ENCODE assay signal across 10 cellular contexts in genomic region chr2:189222440-189222839, GRCh38. TPM values are rescaled to one million over a fixed set of nuclear protein-coding genes. Genes with fewer than 3 reads are reported as not detected.
DNase-seq lines count a peak whose midpoint lies in the region; ATAC-seq, FAIRE-seq and TF ChIP-seq lines count a peak whose summit lies in the region.
"Had no signal": no experiment of that assay in that cellular context is flagged by ENCODE, and none has a peak within 500 bp of the region (broad histone marks: within the 10 kb centered on the region; RNA-seq: fewer than 3 reads in every experiment).

No MANE protein-coding gene starts in this region.

- no TSS peak for BruUV-seq in PC-9 (replicated peaks; lab: Mats Ljungman, UMichigan)

- H3K27me3 ChIP-seq in GM23248 (replicated peaks; ENCODE audit: insufficient read depth) (no peaks in the 10 kb centered on the region), PC-9 (ENCODE audit: insufficient read depth, low read depth) (no peaks in the 10 kb centered on the region), pancreas (no peaks in the 10 kb centered on the region)

- H3F3A ChIP-seq in GM23248 (ENCODE audit: insufficient read depth) = peaks cover 3% of the 10 kb centered on the region; the same call in 1 of the 2 replicates
- no peaks in the 10 kb centered on the region for H3F3A ChIP-seq in PC-9 (ENCODE audit: insufficient read depth, low read depth)

- H3K4me1 ChIP-seq in GM23248 (ENCODE audit: insufficient read depth) (peaks cover 18% of the 10 kb centered on the region), PC-9 (replicated peaks; ENCODE audit: insufficient read depth) (peaks cover 19% of the 10 kb centered on the region), pancreas (no peaks in the 10 kb centered on the region)

- H4K20me1 ChIP-seq in GM23248 (ENCODE audit: insufficient read depth) (no peaks in the 10 kb centered on the region), PC-9 (ENCODE audit: insufficient read depth) (no peaks in the 10 kb centered on the region)

- H2AFZ ChIP-seq in GM23248 (peak overlapping the region; percentile 75), PC-9 (0 out of 2 replicates have a peak overlapping the region, but pooled peaks have one; percentile 58)

- in situ Hi-C loops in GM23248 (cut with MboI) = no loop called here

- peak overlapping the region; percentile 60 for H3K4me2 ChIP-seq in GM23248 (ENCODE audit: unreplicated experiment)
- peak overlapping the region; percentile 49 for H3K4me2 ChIP-seq in PC-9

- peak overlapping the region; percentile 60 for H3K27ac ChIP-seq in GM23248
- peak overlapping the region; percentile 49 for H3K27ac ChIP-seq in PC-9
- no peak overlapping the region for H3K27ac ChIP-seq in pancreas

- WGBS in GM23248 (ENCODE audit: low coverage in 1 of 2, low lambda C conversion rate in 2 of 2, missing lambda C conversion rate in 2 of 2), 2 experiments = 56% methylated on average over 3 of the region's 3 CpGs
- WGBS in pancreas, 2 donors = 28 to 31% methylated on average over 3 of the region's 3 CpGs

- no peaks in the 10 kb centered on the region for H3K36me3 Mint-ChIP-seq in activated T-helper 2 cell treated with anti-CD3 and anti-CD28 coated beads, Interferon-gamma antibody, Interleukin-2, Interleukin-4, amounts not matched to agents 10 μg/mL and 5 μg/mL and 100 μg/mL, durations not matched to agents 14 hours and 24 hours and 36 hours (ENCODE audit: low read depth)
- H3K36me3 Mint-ChIP-seq in activated CD8-positive, alpha-beta memory T cell treated with anti-CD3 and anti-CD28 coated beads, Interleukin-2, amount 10 ng/mL, durations not matched to agents 7 days and 5 days = no peaks in the 10 kb centered on the region

- no peak overlapping the region for H3K4me3 ChIP-seq in GM23248
- H3K4me3 ChIP-seq in PC-9 = no peak overlapping the region
- H3K4me3 ChIP-seq in pancreas = no peak overlapping the region

- DNase-seq in GM23248 (peak; percentile 41), PC-9 (peak; percentile 47 to 51), fibroblast of gingiva (ENCODE audit: low read depth) (peak; percentile 29), pancreas (peak; percentile 29 to 58 (median 43)), NCI-H2107 (lab: John Stamatoyannopoulos, UW) (no peak), DMS153 (lab: John Stamatoyannopoulos, UW) (no peak)
- DNase-seq in activated T-helper 2 cell treated with anti-CD3 and anti-CD28 coated beads, Interferon-gamma antibody, Interleukin-2, Interleukin-4, amounts not matched to agents 10 μg/mL and 5 μg/mL and 100 μg/mL, durations not matched to agents 14 hours and 24 hours and 36 hours (ENCODE audit: low spot score) = no peak
- no peak for DNase-seq in activated CD8-positive, alpha-beta memory T cell treated with anti-CD3 and anti-CD28 coated beads, Interleukin-2, amount 10 ng/mL, durations not matched to agents 7 days and 5 days
- DNase-seq: naive thymus-derived CD8-positive, alpha-beta T cell had no signal

- peak overlapping the region; percentile 52 for H3K9ac ChIP-seq in GM23248

- H3K27ac Mint-ChIP-seq in activated T-helper 2 cell treated with anti-CD3 and anti-CD28 coated beads, Interferon-gamma antibody, Interleukin-2, Interleukin-4, amounts not matched to agents 10 μg/mL and 5 μg/mL and 100 μg/mL, durations not matched to agents 14 hours and 24 hours and 36 hours = no peak overlapping the region
- no peak overlapping the region for H3K27ac Mint-ChIP-seq in activated CD8-positive, alpha-beta memory T cell treated with anti-CD3 and anti-CD28 coated beads, Interleukin-2, amount 10 ng/mL, durations not matched to agents 7 days and 5 days

- CTCF ChIA-PET in PC-9 (lab: Charles Lee) = no interaction called here
- CTCF ChIA-PET in activated CD8-positive, alpha-beta memory T cell treated with anti-CD3 and anti-CD28 coated beads, Interleukin-2, amount 10 ng/mL, durations not matched to agents 7 days and 5 days (lab: Charles Lee) = no interaction called here

- intact Hi-C loops in PC-9 (cut with micrococcal nuclease; ENCODE audit: unreplicated experiment) (no loop called here), pancreas (cut with DNase I) (no loop called here)
- intact Hi-C loops in activated T-helper 2 cell treated with anti-CD3 and anti-CD28 coated beads, Interferon-gamma antibody, Interleukin-2, Interleukin-4, amounts not matched to agents 10 μg/mL and 5 μg/mL and 100 μg/mL, durations not matched to agents 14 hours and 24 hours and 36 hours (cut with micrococcal nuclease) = no loop called here

- H3K79me2 ChIP-seq in GM23248 (ENCODE audit: insufficient read depth) = no peaks in the 10 kb centered on the region
- no peaks in the 10 kb centered on the region for H3K79me2 ChIP-seq in PC-9 (ENCODE audit: low read depth)

- H3K9me3 ChIP-seq in GM23248 (ENCODE audit: low read depth) (no peaks in the 10 kb centered on the region), PC-9 (ENCODE audit: insufficient read depth, low read depth) (no peaks in the 10 kb centered on the region), pancreas (no peaks in the 10 kb centered on the region)

- H3K27me3 Mint-ChIP-seq in activated T-helper 2 cell treated with anti-CD3 and anti-CD28 coated beads, Interferon-gamma antibody, Interleukin-2, Interleukin-4, amounts not matched to agents 10 μg/mL and 5 μg/mL and 100 μg/mL, durations not matched to agents 14 hours and 24 hours and 36 hours (ENCODE audit: low read depth) = no peaks in the 10 kb centered on the region
- H3K27me3 Mint-ChIP-seq in activated CD8-positive, alpha-beta memory T cell treated with anti-CD3 and anti-CD28 coated beads, Interleukin-2, amount 10 ng/mL, durations not matched to agents 7 days and 5 days = no peaks in the 10 kb centered on the region
- H3K27me3 Mint-ChIP-seq: naive thymus-derived CD8-positive, alpha-beta T cell had no signal

- TF ChIP-seq CTCF in PC-9 (conservative IDR thresholded peaks at IDR 0.05) (no peak), pancreas (IDR thresholded peaks at IDR 0.05) (no peak)

- POLR2A ChIA-PET in PC-9 (lab: Charles Lee; ENCODE audit: unreplicated experiment) = no interaction called here

- ATAC-seq in pancreas = peak; percentile 63 to 85 (median 80)
- ATAC-seq in activated CD8-positive, alpha-beta memory T cell treated with anti-CD3 and anti-CD28 coated beads, Interleukin-2, amount 10 ng/mL, durations not matched to agents 7 days and 5 days = no peak
- ATAC-seq: naive thymus-derived CD8-positive, alpha-beta T cell had no signal

- no peaks in the 10 kb centered on the region for H3K4me1 Mint-ChIP-seq in activated T-helper 2 cell treated with anti-CD3 and anti-CD28 coated beads, Interferon-gamma antibody, Interleukin-2, Interleukin-4, amounts not matched to agents 10 μg/mL and 5 μg/mL and 100 μg/mL, durations not matched to agents 14 hours and 24 hours and 36 hours (ENCODE audit: low read depth)
- H3K4me1 Mint-ChIP-seq in activated CD8-positive, alpha-beta memory T cell treated with anti-CD3 and anti-CD28 coated beads, Interleukin-2, amount 10 ng/mL, durations not matched to agents 7 days and 5 days = no peaks in the 10 kb centered on the region

- no peaks in the 10 kb centered on the region for H3K36me3 ChIP-seq in GM23248 (ENCODE audit: low read depth)
- H3K36me3 ChIP-seq in PC-9 (ENCODE audit: low read depth) = no peaks in the 10 kb centered on the region
- H3K36me3 ChIP-seq in pancreas = no peaks in the 10 kb centered on the region

- no peaks in the 10 kb centered on the region for H3K9me3 Mint-ChIP-seq in activated T-helper 2 cell treated with anti-CD3 and anti-CD28 coated beads, Interferon-gamma antibody, Interleukin-2, Interleukin-4, amounts not matched to agents 10 μg/mL and 5 μg/mL and 100 μg/mL, durations not matched to agents 14 hours and 24 hours and 36 hours
- H3K9me3 Mint-ChIP-seq in activated CD8-positive, alpha-beta memory T cell treated with anti-CD3 and anti-CD28 coated beads, Interleukin-2, amount 10 ng/mL, durations not matched to agents 7 days and 5 days (ENCODE audit: low read depth) = no peaks in the 10 kb centered on the region
- H3K9me3 Mint-ChIP-seq: naive thymus-derived CD8-positive, alpha-beta T cell had no signal

- peak; percentile 59 for FAIRE-seq in pancreas (lab: Jason Lieb, UNC)
- FAIRE-seq: GM18507 had no signal

- no peak overlapping the region for H3K4me3 Mint-ChIP-seq in activated T-helper 2 cell treated with anti-CD3 and anti-CD28 coated beads, Interferon-gamma antibody, Interleukin-2, Interleukin-4, amounts not matched to agents 10 μg/mL and 5 μg/mL and 100 μg/mL, durations not matched to agents 14 hours and 24 hours and 36 hours (ENCODE audit: low read depth)
- no peak overlapping the region for H3K4me3 Mint-ChIP-seq in activated CD8-positive, alpha-beta memory T cell treated with anti-CD3 and anti-CD28 coated beads, Interleukin-2, amount 10 ng/mL, durations not matched to agents 7 days and 5 days
- H3K4me3 Mint-ChIP-seq: naive thymus-derived CD8-positive, alpha-beta T cell had no signal

- no peaks in the 10 kb centered on the region for H3K9me2 ChIP-seq in GM23248 (ENCODE audit: insufficient read depth)
- no peaks in the 10 kb centered on the region for H3K9me2 ChIP-seq in PC-9 (ENCODE audit: insufficient read depth)

RNA-seq across cellular contexts. Expression of gene COL5A2, which starts 42.9 kb away (rescaled TPM):
- total RNA-seq in GM23248 (2014; rRNA removed; shearing (Covaris generic)) = 962 and 974 TPM in 2 replicates
- polyA plus RNA-seq in GM23248 (2016; fragmentation: Nextera tagmentation; extraction: Ambion mirVana) (248 and 252 TPM in 2 replicates), pancreas (1 to 10 TPM; 2.2 to 3.4 TPM)
- total RNA-seq in PC-9 (2021) (0.35 and 0.55 TPM in 2 replicates), pancreas (10 to 100 TPM in 2 of 6 donors, 1 to 10 TPM in 4; 1.9 to 43.3 (median 6.1) TPM)
- total RNA-seq in activated T-helper 2 cell treated with anti-CD3 and anti-CD28 coated beads, Interferon-gamma antibody, Interleukin-2, Interleukin-4, amounts not matched to agents 10 μg/mL and 5 μg/mL and 100 μg/mL, durations not matched to agents 14 hours and 24 hours and 36 hours = 0.05 and 0.23 TPM in 2 replicates
- 1 to 10 TPM; 1.0 to 4.6 TPM for total RNA-seq in activated CD8-positive, alpha-beta memory T cell treated with anti-CD3 and anti-CD28 coated beads, Interleukin-2, amount 10 ng/mL, durations not matched to agents 7 days and 5 days

Comparison
In these comparisons a context has a peak if more than half of its experiments do, and no peak if none do; other contexts are left out.
1. DNase-seq: peak in GM23248 (single experiment), PC-9 (2 of 2), fibroblast of gingiva (single experiment) and pancreas (6 of 6); none in NCI-H2107 (single experiment), DMS153 (single experiment), activated T-helper 2 cell treated with anti-CD3 and anti-CD28 coated beads, Interferon-gamma antibody, Interleukin-2, Interleukin-4, amounts not matched to agents 10 μg/mL and 5 μg/mL and 100 μg/mL, durations not matched to agents 14 hours and 24 hours and 36 hours (single experiment) and activated CD8-positive, alpha-beta memory T cell treated with anti-CD3 and anti-CD28 coated beads, Interleukin-2, amount 10 ng/mL, durations not matched to agents 7 days and 5 days (single experiment).
2. H3K27ac ChIP-seq: peak in GM23248 (single experiment) and PC-9 (single experiment); none in pancreas (0 of 4).
3. RNA of gene COL5A2, which starts 42.9 kb away (total RNA-seq): 962 to 974 TPM in GM23248; 1.9 to 43.3 TPM in pancreas, 1.0 to 4.6 TPM in activated CD8-positive, alpha-beta memory T cell treated with anti-CD3 and anti-CD28 coated beads, Interleukin-2, amount 10 ng/mL, durations not matched to agents 7 days and 5 days, 0.35 to 0.55 TPM in PC-9 and 0.05 to 0.23 TPM in activated T-helper 2 cell treated with anti-CD3 and anti-CD28 coated beads, Interferon-gamma antibody, Interleukin-2, Interleukin-4, amounts not matched to agents 10 μg/mL and 5 μg/mL and 100 μg/mL, durations not matched to agents 14 hours and 24 hours and 36 hours; every median in the first group is over 10 times any median in the second.